ENCODE assay signal across 26 cellular contexts in the genomic region with DNA sequence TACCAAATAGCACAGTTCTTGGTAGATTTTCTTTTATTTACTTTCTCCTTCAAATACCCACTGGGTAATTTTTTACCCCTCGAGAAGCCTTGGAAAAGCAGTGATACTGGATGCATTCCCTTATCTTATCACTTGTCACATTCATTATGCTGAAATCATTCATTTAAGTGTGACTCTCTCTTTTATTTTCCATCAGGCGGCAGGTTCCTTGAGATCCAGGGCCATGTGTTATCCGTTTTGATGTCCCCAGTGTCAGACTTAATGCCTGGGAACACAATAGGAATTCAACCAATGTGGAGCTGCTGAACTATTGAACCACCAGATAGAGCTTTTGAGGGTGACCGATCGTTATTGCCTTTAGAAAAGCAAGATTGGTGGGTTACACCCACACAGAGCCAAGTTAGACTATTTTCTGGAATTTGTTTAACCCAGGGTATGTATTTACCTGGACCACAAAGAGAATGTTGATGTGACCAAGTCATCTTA. TPM values are rescaled to one million over a fixed set of nuclear protein-coding genes. Genes with fewer than 3 reads are reported as not detected.
DNase-seq lines count a peak whose midpoint lies in the region; ATAC-seq and TF ChIP-seq lines count a peak whose summit lies in the region.
"Had no signal": no experiment of that assay in that cellular context is flagged by ENCODE, and none has a peak within 500 bp of the region (broad histone marks: within the 10 kb centered on the region; RNA-seq: fewer than 3 reads in every experiment).

No MANE protein-coding gene starts in this region.

- intact Hi-C loops in natural killer cell (cut with micrococcal nuclease) = no loop called here

- peaks cover 3% of the 10 kb centered on the region for H3K9me3 Mint-ChIP-seq in natural killer cell treated with Interleukin-12 subunit alpha and Interleukin-12 subunit beta and Interleukin-15 and Interleukin-18, amount 100 ng/mL, for 72 hours
- H3K9me3 Mint-ChIP-seq in natural killer cell (no peaks in the 10 kb centered on the region), nephron (no peaks in the 10 kb centered on the region)
- no peaks in the 10 kb centered on the region for H3K9me3 Mint-ChIP-seq in central memory CD8-positive, alpha-beta T cell
- H3K9me3 Mint-ChIP-seq: memory B cell had no signal

- no peaks in the 10 kb centered on the region for H3K36me3 Mint-ChIP-seq in natural killer cell treated with Interleukin-12 subunit alpha and Interleukin-12 subunit beta and Interleukin-15 and Interleukin-18, amount 100 ng/mL, for 72 hours
- H3K36me3 Mint-ChIP-seq in natural killer cell = no peaks in the 10 kb centered on the region
- H3K36me3 Mint-ChIP-seq in central memory CD8-positive, alpha-beta T cell (ENCODE audit: insufficient read depth) = peaks cover 14% of the 10 kb centered on the region
- H3K36me3 Mint-ChIP-seq in nephron (ENCODE audit: low read depth) = peaks cover 11% of the 10 kb centered on the region
- H3K36me3 Mint-ChIP-seq: CD14-positive monocyte, memory B cell had no signal

- no peak for ATAC-seq in natural killer cell treated with Interleukin-12 subunit alpha and Interleukin-12 subunit beta and Interleukin-15 and Interleukin-18, amount 100 ng/mL, for 72 hours
- no peak for ATAC-seq in natural killer cell
- ATAC-seq in central memory CD8-positive, alpha-beta T cell (replicated peaks; ENCODE audit: extremely low read depth, poor library complexity, severe bottlenecking) = no peak
- ATAC-seq: gastroesophageal sphincter had no signal

- DNase-seq in natural killer cell treated with Interleukin-12 subunit alpha and Interleukin-12 subunit beta and Interleukin-15 and Interleukin-18, amount 100 ng/mL, for 72 hours (ENCODE audit: low spot score) = no peak
- DNase-seq in natural killer cell (no peak), COLO668 (lab: John Stamatoyannopoulos, UW; ENCODE audit: unreplicated experiment) (no peak), epidermal melanocyte (ENCODE audit: insufficient read length, low spot score) (no peak)
- no peak for DNase-seq in central memory CD8-positive, alpha-beta T cell (ENCODE audit: low spot score in 2 of 2)
- no peak for DNase-seq in stimulated activated CD4-positive, alpha-beta T cell treated with anti-CD3 and anti-CD28 coated beads, Interleukin-2, amount 100 ng/mL, for 24 hours
- DNase-seq in activated effector memory CD4-positive, alpha-beta T cell treated with anti-CD3 and anti-CD28 coated beads, Interleukin-2, amount 50 U/mL, for 16 hours = no peak
- DNase-seq: ACHN; activated CD4-positive, alpha-beta T cell treated with anti-CD3 and anti-CD28 coated beads, Interleukin-2, amount 10 ng/mL, durations not matched to agents 7 days and 5 days; activated gamma-delta T cell treated with Interleukin-2 at 50 U/mL for 16 hours; amniotic stem cell; central memory CD4-positive, alpha-beta T cell; DMS153; erythroblast; NCI-H1436; NCI-H526 treated with DMSO at 0.1 percent for 48 hours; retina; SHP77; stimulated activated CD4-positive, alpha-beta T cell treated with anti-CD3 and anti-CD28 coated beads, Interleukin-12 subunit alpha, Interleukin-12 subunit beta, amount 100 ng/mL, for 4 hours; substantia nigra; T-helper 1 cell had no signal

- H3K4me1 Mint-ChIP-seq in natural killer cell treated with Interleukin-12 subunit alpha and Interleukin-12 subunit beta and Interleukin-15 and Interleukin-18, amount 100 ng/mL, for 72 hours (ENCODE audit: low read depth in 2 of 2) = peaks cover 23 to 24% of the 10 kb centered on the region in 2 donors
- peaks cover 14 to 18% of the 10 kb centered on the region in 2 donors for H3K4me1 Mint-ChIP-seq in natural killer cell
- H3K4me1 Mint-ChIP-seq in central memory CD8-positive, alpha-beta T cell = peaks cover 36% of the 10 kb centered on the region
- H3K4me1 Mint-ChIP-seq in nephron = peaks cover 36% of the 10 kb centered on the region

- peak overlapping the region; percentile 10 to 58 for H3K27ac Mint-ChIP-seq in natural killer cell treated with Interleukin-12 subunit alpha and Interleukin-12 subunit beta and Interleukin-15 and Interleukin-18, amount 100 ng/mL, for 72 hours
- H3K27ac Mint-ChIP-seq in natural killer cell (no peak overlapping the region), nephron (peak overlapping the region; percentile 77 to 89 (median 86))
- H3K27ac Mint-ChIP-seq in central memory CD8-positive, alpha-beta T cell (ENCODE audit: low read depth) = peak overlapping the region; percentile 59
- H3K27ac Mint-ChIP-seq: activated CD4-positive, alpha-beta T cell treated with anti-CD3 and anti-CD28 coated beads, Interleukin-2, amount 10 ng/mL, durations not matched to agents 7 days and 5 days; CD14-positive monocyte; IgD-negative memory B cell; memory B cell had no signal

- no peaks in the 10 kb centered on the region for H3K27me3 Mint-ChIP-seq in natural killer cell treated with Interleukin-12 subunit alpha and Interleukin-12 subunit beta and Interleukin-15 and Interleukin-18, amount 100 ng/mL, for 72 hours
- no peaks in the 10 kb centered on the region for H3K27me3 Mint-ChIP-seq in natural killer cell (ENCODE audit: low read depth in 2 of 2)
- H3K27me3 Mint-ChIP-seq in central memory CD8-positive, alpha-beta T cell = no peaks in the 10 kb centered on the region
- H3K27me3 Mint-ChIP-seq in nephron (ENCODE audit: low read depth) = peaks cover 3% of the 10 kb centered on the region
- H3K27me3 Mint-ChIP-seq: activated CD4-positive, alpha-beta T cell treated with anti-CD3 and anti-CD28 coated beads, Interleukin-2, amount 10 ng/mL, durations not matched to agents 7 days and 5 days; IgD-negative memory B cell; memory B cell had no signal

- TF ChIP-seq CTCF in natural killer cell (IDR thresholded peaks at IDR 0.05) = no peak
- no peak for TF ChIP-seq CTCF in nephron (IDR thresholded peaks at IDR 0.05; ENCODE audit: unreplicated experiment in 3 of 3)

- H3K4me3 Mint-ChIP-seq in natural killer cell treated with Interleukin-12 subunit alpha and Interleukin-12 subunit beta and Interleukin-15 and Interleukin-18, amount 100 ng/mL, for 72 hours = no peak overlapping the region
- H3K4me3 Mint-ChIP-seq in natural killer cell (no peak overlapping the region), nephron (no peak overlapping the region)
- no peak overlapping the region for H3K4me3 Mint-ChIP-seq in central memory CD8-positive, alpha-beta T cell
- H3K4me3 Mint-ChIP-seq: activated CD4-positive, alpha-beta T cell treated with anti-CD3 and anti-CD28 coated beads, Interleukin-2, amount 10 ng/mL, durations not matched to agents 7 days and 5 days; CD14-positive monocyte; IgD-negative memory B cell; memory B cell had no signal

RNA-seq across cellular contexts. Expression of gene ATP5PO, which starts 51.5 kb away (rescaled TPM):
- total RNA-seq in natural killer cell treated with Interleukin-12 subunit alpha and Interleukin-12 subunit beta and Interleukin-15 and Interleukin-18, amount 100 ng/mL, for 72 hours = 100 to 1,000 TPM; 123 to 142 TPM
- total RNA-seq in natural killer cell = 10 to 100 TPM; 80.4 to 95.4 (median 94.9) TPM

Comparison
In these comparisons a context has a peak if more than half of its experiments do, and no peak if none do; other contexts are left out.
1. H3K27ac Mint-ChIP-seq: peak in natural killer cell treated with Interleukin-12 subunit alpha and Interleukin-12 subunit beta and Interleukin-15 and Interleukin-18, amount 100 ng/mL, for 72 hours (2 of 2), central memory CD8-positive, alpha-beta T cell (single experiment) and nephron (3 of 3); none in natural killer cell (0 of 2).